In the genomic region with DNA sequence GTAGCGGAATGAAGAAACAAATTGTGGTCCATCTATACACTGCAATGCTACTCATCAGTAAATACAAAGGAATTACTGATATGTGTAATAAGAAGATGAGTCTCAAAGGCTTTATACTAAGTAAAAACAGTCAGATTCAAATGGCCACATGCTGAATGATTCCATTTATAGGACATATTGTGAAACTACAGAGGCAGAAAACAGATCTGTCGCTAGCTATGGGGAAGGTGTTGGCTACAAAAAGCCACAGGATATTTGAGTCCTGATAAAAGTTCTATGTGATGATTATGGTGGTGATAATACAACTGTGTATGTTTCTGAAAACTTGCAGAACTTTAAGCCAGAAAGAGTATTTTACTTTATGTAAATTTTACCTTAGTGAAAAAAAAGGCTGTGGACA, we compare ENCODE assay signal across 1 cellular context.
TF ChIP-seq lines count a peak whose summit lies in the region.

No MANE protein-coding gene starts in this region.

TF ChIP-seq in GM12878, 131 proteins besides CTCF, POLR2A, EP300 and RAD21 (continued from another document):
- TF ChIP-seq, protein P1, sequence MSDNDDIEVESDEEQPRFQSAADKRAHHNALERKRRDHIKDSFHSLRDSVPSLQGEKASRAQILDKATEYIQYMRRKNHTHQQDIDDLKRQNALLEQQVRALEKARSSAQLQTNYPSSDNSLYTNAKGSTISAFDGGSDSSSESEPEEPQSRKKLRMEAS (IDR thresholded peaks at IDR 0.05; ENCODE audit: low read depth, low read length), result no peak
- TF ChIP-seq KDM1A (IDR thresholded peaks at IDR 0.05; ENCODE audit: borderline replicate concordance), result no peak
- no peak for TF ChIP-seq ETV6 (conservative IDR thresholded peaks at IDR 0.05 in 1 of 2, IDR thresholded peaks at IDR 0.05 in 1 of 2; ENCODE audit: borderline replicate concordance in 1 of 2, low read depth in 1 of 2)
- no peak for TF ChIP-seq SRF (IDR thresholded peaks at IDR 0.05; ENCODE audit: low read depth in 2 of 2, low read length in 2 of 2)
- no peak for TF ChIP-seq ZNF207 (IDR thresholded peaks at IDR 0.05; ENCODE audit: borderline replicate concordance)
- TF ChIP-seq PAX5 (IDR thresholded peaks at IDR 0.05; ENCODE audit: borderline replicate concordance, low read depth, low read length), result no peak
- TF ChIP-seq GABPA (IDR thresholded peaks at IDR 0.05; ENCODE audit: low read depth), result no peak
- TF ChIP-seq KAT2A (conservative IDR thresholded peaks at IDR 0.05; ENCODE audit: control insufficient read depth, low read depth, low read length), result no peak
- TF ChIP-seq, protein P2, sequence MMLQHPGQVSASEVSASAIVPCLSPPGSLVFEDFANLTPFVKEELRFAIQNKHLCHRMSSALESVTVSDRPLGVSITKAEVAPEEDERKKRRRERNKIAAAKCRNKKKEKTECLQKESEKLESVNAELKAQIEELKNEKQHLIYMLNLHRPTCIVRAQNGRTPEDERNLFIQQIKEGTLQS (IDR thresholded peaks at IDR 0.05; ENCODE audit: borderline replicate concordance, extremely low read depth, low read depth, low read length), result no peak
- no peak for TF ChIP-seq RB1 (IDR thresholded peaks at IDR 0.05; ENCODE audit: borderline replicate concordance)
TF ChIP-seq in GM12878: peak in this region for 0.
